Comparison of ENCODE assay signal across 29 cellular contexts in genomic region chr14:98133806-98134205, GRCh38.
"Had no signal": no experiment of that assay in that cellular context is flagged by ENCODE, and none has a peak within 500 bp of the region (broad histone marks: within the 10 kb centered on the region; RNA-seq: fewer than 3 reads in every experiment).

No MANE protein-coding gene starts in this region.

- H3K4me1 ChIP-seq: gastroesophageal sphincter, parathyroid adenoma, psoas muscle, tibial artery, upper lobe of right lung had no signal

- DNase-seq: activated CD4-positive, alpha-beta T cell treated with anti-CD3 and anti-CD28 coated beads for 1 hour; activated CD4-positive, alpha-beta T cell treated with anti-CD3 and anti-CD28 coated beads, Interleukin-2, amount 10 ng/mL, durations not matched to agents 7 days and 5 days; activated CD8-positive, alpha-beta T cell treated with anti-CD3 and anti-CD28 coated beads for 36 hours; activated gamma-delta T cell treated with Interleukin-2 at 50 U/mL for 16 hours; activated naive CD4-positive, alpha-beta T cell treated with anti-CD3 and anti-CD28 coated beads, Interleukin-2, amount 50 U/mL, for 16 hours; activated T-cell treated with anti-CD3 and anti-CD28 coated beads, Interleukin-2, amount 50 U/mL, for 4 hours; effector CD8-positive, alpha-beta T cell; islet precursor cell; left cardiac atrium; left ventricle myocardium superior; naive B cell; occipital lobe; psoas muscle; stimulated activated CD4-positive, alpha-beta T cell treated with anti-CD3 and anti-CD28 coated beads, Interleukin-1b, Interleukin-23, amount 100 ng/mL, for 48 hours; stimulated activated naive CD4-positive, alpha-beta T cell; T-helper 2 cell; tibial artery; upper lobe of right lung had no signal

- H3K79me2 ChIP-seq: hepatocyte, parathyroid adenoma had no signal

- H3K9ac ChIP-seq: neural progenitor cell, parathyroid adenoma had no signal

- H3K4me1 Mint-ChIP-seq: naive B cell had no signal

- H2AFZ ChIP-seq: hepatocyte, neural progenitor cell, parathyroid adenoma had no signal

- H3K36me3 Mint-ChIP-seq: naive B cell, neural progenitor cell, WTC11 had no signal

- H3K9me3 ChIP-seq: gastroesophageal sphincter, psoas muscle, suprapubic skin, tibial artery, upper lobe of right lung had no signal

- H3K4me3 Mint-ChIP-seq: activated CD4-positive, alpha-beta T cell treated with anti-CD3 and anti-CD28 coated beads, Interleukin-2, amount 10 ng/mL, durations not matched to agents 7 days and 5 days; activated CD8-positive, alpha-beta T cell treated with anti-CD3 and anti-CD28 coated beads for 36 hours; activated T-cell treated with anti-CD3 and anti-CD28 coated beads, Interleukin-2, amount 50 U/mL, for 4 hours; activated T-helper 17 cell treated with anti-CD3 and anti-CD28 coated beads, Interleukin-2, amount 50 U/mL, for 72 hours; naive B cell; neural progenitor cell; WTC11 had no signal

- H3K27me3 Mint-ChIP-seq: activated CD4-positive, alpha-beta T cell treated with anti-CD3 and anti-CD28 coated beads, Interleukin-2, amount 10 ng/mL, durations not matched to agents 7 days and 5 days; activated CD8-positive, alpha-beta T cell treated with anti-CD3 and anti-CD28 coated beads for 36 hours; activated T-helper 17 cell treated with anti-CD3 and anti-CD28 coated beads, Interleukin-2, amount 50 U/mL, for 72 hours had no signal

- FAIRE-seq: colon, endometrium had no signal

- H3K36me3 ChIP-seq: gastroesophageal sphincter, neural progenitor cell, suprapubic skin, tibial artery, upper lobe of right lung had no signal

- H3K27me3 ChIP-seq: neural progenitor cell had no signal

- H3K27ac ChIP-seq: epithelial cell of prostate, gastroesophageal sphincter, hepatocyte, neural progenitor cell, parathyroid adenoma, psoas muscle, suprapubic skin, tibial artery, upper lobe of right lung had no signal

- H3K9me3 Mint-ChIP-seq: activated CD4-positive, alpha-beta T cell treated with anti-CD3 and anti-CD28 coated beads, Interleukin-2, amount 10 ng/mL, durations not matched to agents 7 days and 5 days; activated CD8-positive, alpha-beta T cell treated with anti-CD3 and anti-CD28 coated beads for 36 hours; activated T-cell treated with anti-CD3 and anti-CD28 coated beads, Interleukin-2, amount 50 U/mL, for 4 hours; activated T-helper 17 cell treated with anti-CD3 and anti-CD28 coated beads, Interleukin-2, amount 50 U/mL, for 72 hours; neural progenitor cell; WTC11 had no signal

- H3K4me2 ChIP-seq: hepatocyte, neural progenitor cell, smooth muscle cell had no signal

- H3K4me3 ChIP-seq: gastroesophageal sphincter, hepatocyte, neural progenitor cell, psoas muscle, smooth muscle cell, suprapubic skin, tibial artery, upper lobe of right lung had no signal

- ATAC-seq: activated CD8-positive, alpha-beta T cell treated with anti-CD3 and anti-CD28 coated beads for 36 hours; activated T-cell treated with anti-CD3 and anti-CD28 coated beads, Interleukin-2, amount 50 U/mL, for 4 hours; activated T-helper 17 cell treated with anti-CD3 and anti-CD28 coated beads, Interleukin-2, amount 50 U/mL, for 72 hours; gastroesophageal sphincter; left cardiac atrium; left ventricle myocardium superior; psoas muscle; upper lobe of right lung; WTC11 had no signal

- H3K27ac Mint-ChIP-seq: activated CD4-positive, alpha-beta T cell treated with anti-CD3 and anti-CD28 coated beads, Interleukin-2, amount 10 ng/mL, durations not matched to agents 7 days and 5 days; activated CD8-positive, alpha-beta T cell treated with anti-CD3 and anti-CD28 coated beads for 36 hours; activated T-helper 17 cell treated with anti-CD3 and anti-CD28 coated beads, Interleukin-2, amount 50 U/mL, for 72 hours; neural progenitor cell; WTC11 had no signal
